Comparison of ENCODE assay signal across 16 cellular contexts in the genomic region with DNA sequence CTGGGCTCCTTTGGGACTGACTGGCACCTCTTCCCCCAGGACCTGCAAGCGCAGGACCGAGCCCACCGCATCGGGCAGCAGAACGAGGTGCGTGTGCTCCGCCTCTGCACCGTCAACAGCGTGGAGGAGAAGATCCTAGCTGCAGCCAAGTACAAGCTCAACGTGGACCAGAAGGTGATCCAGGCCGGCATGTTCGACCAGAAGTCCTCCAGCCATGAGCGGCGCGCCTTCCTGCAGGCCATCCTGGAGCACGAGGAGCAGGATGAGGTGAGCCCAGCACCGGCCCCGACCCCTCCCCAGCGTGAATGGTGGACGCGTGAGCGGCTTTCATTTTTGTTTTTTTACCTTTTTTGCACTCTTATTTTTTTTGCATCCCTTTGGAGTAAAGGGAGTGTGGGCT. TPM values are rescaled to one million over a fixed set of nuclear protein-coding genes. Genes with fewer than 3 reads are reported as not detected.
DNase-seq lines count a peak whose midpoint lies in the region; ATAC-seq and TF ChIP-seq lines count a peak whose summit lies in the region.
"Had no signal": no experiment of that assay in that cellular context is flagged by ENCODE, and none has a peak within 500 bp of the region (broad histone marks: within the 10 kb centered on the region; RNA-seq: fewer than 3 reads in every experiment).

No MANE protein-coding gene starts in this region.

- H3K4me1 Mint-ChIP-seq in glutamatergic neuron (ENCODE audit: low read depth, unreplicated experiment): peaks cover 32% of the 10 kb centered on the region
- H3K4me1 Mint-ChIP-seq in activated CD4-positive, alpha-beta T cell treated with anti-CD3 and anti-CD28 coated beads for 36 hours: peaks cover 6% of the 10 kb centered on the region

- peaks cover 5% of the 10 kb centered on the region for H3K36me3 Mint-ChIP-seq in glutamatergic neuron (ENCODE audit: unreplicated experiment)
- peaks cover 44% of the 10 kb centered on the region for H3K36me3 Mint-ChIP-seq in activated CD4-positive, alpha-beta T cell treated with anti-CD3 and anti-CD28 coated beads for 36 hours (ENCODE audit: low read depth)

- peaks cover 29% of the 10 kb centered on the region for H3K79me2 ChIP-seq in DOHH2 (ENCODE audit: control insufficient read depth, low read length)

- DNase-seq in RWPE1 (ENCODE audit: low spot score): no peak
- DNase-seq in glutamatergic neuron: no peak
- DNase-seq in activated CD4-positive, alpha-beta T cell treated with anti-CD3 and anti-CD28 coated beads for 36 hours: no peak
- no peak for DNase-seq in activated naive CD4-positive, alpha-beta T cell treated with Interleukin-2 at 50 U/mL for 16 hours
- DNase-seq: ACHN; BE2C; CD4-positive, alpha-beta memory T cell; DMS153; DMS79; GF-D8; GOT3; H7 had no signal

- no peaks in the 10 kb centered on the region for H3K9me2 ChIP-seq in DOHH2 (replicated peaks; ENCODE audit: control insufficient read depth, low read length)

- peaks cover 85% of the 10 kb centered on the region for H3K4me1 ChIP-seq in DOHH2 (ENCODE audit: control insufficient read depth, low read length)

- H3K9me3 Mint-ChIP-seq in glutamatergic neuron (ENCODE audit: unreplicated experiment): peaks cover 27% of the 10 kb centered on the region
- H3K9me3 Mint-ChIP-seq in activated CD4-positive, alpha-beta T cell treated with anti-CD3 and anti-CD28 coated beads for 36 hours (ENCODE audit: low read depth): no peaks in the 10 kb centered on the region
- H3K9me3 Mint-ChIP-seq: CD4-positive, alpha-beta memory T cell had no signal

- peaks cover 15% of the 10 kb centered on the region for H3F3A ChIP-seq in DOHH2 (ENCODE audit: control insufficient read depth, insufficient read depth)

- H3K4me2 ChIP-seq in DOHH2 (ENCODE audit: low read length): peak overlapping the region; percentile 57; the same call in 1 of the 2 replicates

- POLR2A ChIA-PET in RWPE1 (lab: Yijun Ruan, JAX; ENCODE audit: low non-redundant PET): no interaction called here
- POLR2A ChIA-PET in activated CD4-positive, alpha-beta T cell treated with anti-CD3 and anti-CD28 coated beads for 36 hours (lab: Charles Lee): no interaction called here

- intact Hi-C loops in activated CD4-positive, alpha-beta T cell treated with anti-CD3 and anti-CD28 coated beads for 36 hours (cut with DNase I, micrococcal nuclease): no loop called here

- ATAC-seq in activated CD4-positive, alpha-beta T cell treated with anti-CD3 and anti-CD28 coated beads for 36 hours: no peak
- no peak for ATAC-seq in HG02588 (IDR thresholded peaks at IDR 0.05; ENCODE audit: unreplicated experiment)
- ATAC-seq: HCT116 had no signal

- no peak for TF ChIP-seq CTCF in DOHH2 (IDR thresholded peaks at IDR 0.05; ENCODE audit: low read depth, low read length, poor library complexity, severe bottlenecking)
- TF ChIP-seq CTCF in RWPE1 (conservative IDR thresholded peaks at IDR 0.05; ENCODE audit: low read depth): no peak
- TF ChIP-seq CTCF in glutamatergic neuron (IDR thresholded peaks at IDR 0.05; ENCODE audit: partially characterized antibody, unreplicated experiment): no peak

- peaks cover 96% of the 10 kb centered on the region for H3K36me3 ChIP-seq in DOHH2 (ENCODE audit: control insufficient read depth, low read length)

- H3K27me3 ChIP-seq in DOHH2 (ENCODE audit: control insufficient read depth, low read length): no peaks in the 10 kb centered on the region
- H3K27me3 ChIP-seq: BE2C had no signal

- CTCF ChIA-PET in RWPE1 (lab: Yijun Ruan, JAX): interaction anchor here (0.6 to 1.5 kb wide), 2 partner anchors 92 to 96 kb away, joined by 3 to 7 read pairs; no protein-coding TSS in a partner anchor
- CTCF ChIA-PET in activated CD4-positive, alpha-beta T cell treated with anti-CD3 and anti-CD28 coated beads for 36 hours (lab: Charles Lee): interaction anchor here (0.7 to 2.2 kb wide), 4 partner anchors 11 to 121 kb away, joined by 3 to 8 read pairs (median 3); no protein-coding TSS in a partner anchor

- H3K27ac Mint-ChIP-seq in glutamatergic neuron (ENCODE audit: unreplicated experiment): peak overlapping the region; percentile 10
- H3K27ac Mint-ChIP-seq in activated CD4-positive, alpha-beta T cell treated with anti-CD3 and anti-CD28 coated beads for 36 hours: no peak overlapping the region
- H3K27ac Mint-ChIP-seq: CD4-positive, alpha-beta memory T cell had no signal

- H4K20me1 ChIP-seq in DOHH2 (ENCODE audit: control insufficient read depth, insufficient read depth, low read depth, low read length): no peaks in the 10 kb centered on the region

- H3K27me3 Mint-ChIP-seq in glutamatergic neuron (ENCODE audit: unreplicated experiment): peaks cover 17% of the 10 kb centered on the region
- H3K27me3 Mint-ChIP-seq in activated CD4-positive, alpha-beta T cell treated with anti-CD3 and anti-CD28 coated beads for 36 hours: no peaks in the 10 kb centered on the region
- H3K27me3 Mint-ChIP-seq: CD4-positive, alpha-beta memory T cell had no signal

- no peak overlapping the region for H3K4me3 Mint-ChIP-seq in glutamatergic neuron (ENCODE audit: unreplicated experiment)
- H3K4me3 Mint-ChIP-seq in activated CD4-positive, alpha-beta T cell treated with anti-CD3 and anti-CD28 coated beads for 36 hours: no peak overlapping the region
- H3K4me3 Mint-ChIP-seq: CD14-positive monocyte; CD4-positive, alpha-beta memory T cell had no signal

- no peak overlapping the region for H3K4me3 ChIP-seq in DOHH2 (ENCODE audit: low read length)

- no peaks in the 10 kb centered on the region for H3K9me3 ChIP-seq in DOHH2 (ENCODE audit: control insufficient read depth, insufficient read depth, low read length)
- H3K9me3 ChIP-seq: BE2C had no signal

- H3K27ac ChIP-seq in DOHH2 (ENCODE audit: low read depth, low read length) (peak overlapping the region; percentile 76), RWPE1 (peak overlapping the region; percentile 93; the same call in 1 of the 2 replicates)

RNA-seq across cellular contexts. Expression of a gene that starts 56.0 kb away (rescaled TPM):
- 147 TPM for total RNA-seq in glutamatergic neuron (ENCODE audit: unreplicated experiment)
- total RNA-seq in activated CD4-positive, alpha-beta T cell treated with anti-CD3 and anti-CD28 coated beads for 36 hours: 10 to 100 TPM; 73.0 to 73.8 TPM
